23 cellular contexts compared by ENCODE assay signal in genomic region chr7:22791204-22792158, GRCh38. TPM values are rescaled to one million over a fixed set of nuclear protein-coding genes. Genes with fewer than 3 reads are reported as not detected.
DNase-seq lines count a peak whose midpoint lies in the region; ATAC-seq, FAIRE-seq and TF ChIP-seq lines count a peak whose summit lies in the region.
"Had no signal": no experiment of that assay in that cellular context is flagged by ENCODE, and none has a peak within 500 bp of the region (broad histone marks: within the 10 kb centered on the region; RNA-seq: fewer than 3 reads in every experiment).

No MANE protein-coding gene starts in this region.

- no peak overlapping the region for H2AFZ ChIP-seq in HepG2 (ENCODE audit: low read length)

- H3K36me3 ChIP-seq in HepG2 (replicated peaks in 1 of 2; ENCODE audit: control insufficient read depth in 1 of 2, insufficient read depth in 2 of 2, low read length in 2 of 2) (no peaks in the 10 kb centered on the region), right lobe of liver (no peaks in the 10 kb centered on the region)
- H3K36me3 ChIP-seq: thoracic aorta had no signal

- intact Hi-C loops in HepG2 (cut with micrococcal nuclease; ENCODE audit: unreplicated experiment) (no loop called here), right lobe of liver (cut with DNase I) (no loop called here)

- 60% methylated on average over 4 of the region's 4 CpGs for WGBS in HepG2 (ENCODE audit: low lambda C conversion rate)
- WGBS in right lobe of liver (ENCODE audit: insufficient coverage, low coverage, low lambda C conversion rate, missing lambda C conversion rate), result 44% methylated on average over 4 of the region's 4 CpGs

- H3K27ac Mint-ChIP-seq in activated CD4-positive, alpha-beta T cell treated with anti-CD3 and anti-CD28 coated beads, Interleukin-2, amount 10 ng/mL, durations not matched to agents 7 days and 5 days, result no peak overlapping the region
- H3K27ac Mint-ChIP-seq: activated naive CD4-positive, alpha-beta T cell treated with anti-CD3 and anti-CD28 coated beads, Interleukin-2, amount 50 U/mL, for 72 hours; activated T-cell treated with anti-CD3 and anti-CD28 coated beads, Interleukin-2, amount 50 U/mL, for 24 hours; CD4-positive, alpha-beta memory T cell had no signal

- in situ Hi-C loops in HepG2 (cut with HindIII; ENCODE audit: extremely low pct_ligation_motif_present, low pct_unique_long_range_greater_than_20kb) (no loop called here), SK-MEL-5 (cut with HindIII; ENCODE audit: low pct_unique_long_range_greater_than_20kb, low sequenced_read_pairs) (no loop called here)

- H3K27me3 Mint-ChIP-seq in activated CD4-positive, alpha-beta T cell treated with anti-CD3 and anti-CD28 coated beads, Interleukin-2, amount 10 ng/mL, durations not matched to agents 7 days and 5 days, result peaks cover 5% of the 10 kb centered on the region
- H3K27me3 Mint-ChIP-seq: activated T-cell treated with anti-CD3 and anti-CD28 coated beads, Interleukin-2, amount 50 U/mL, for 24 hours; CD4-positive, alpha-beta memory T cell had no signal

- ATAC-seq in HepG2 (no peak; the same call in 2 of the 3 replicates), right lobe of liver (no peak), HG02642 (IDR thresholded peaks at IDR 0.05; ENCODE audit: poor library complexity, unreplicated experiment) (no peak)
- ATAC-seq: activated naive CD4-positive, alpha-beta T cell treated with anti-CD3 and anti-CD28 coated beads, Interleukin-2, amount 50 U/mL, for 72 hours; GM12878; sciatic nerve had no signal

- no peak for TF ChIP-seq POLR2A in HepG2 (IDR thresholded peaks at IDR 0.05; ENCODE audit: insufficient read depth in 1 of 2, low read depth in 2 of 2, low read length in 2 of 2)
- no peak for TF ChIP-seq POLR2A in right lobe of liver (IDR thresholded peaks at IDR 0.05)

- no peak overlapping the region for H3K9ac ChIP-seq in HepG2 (ENCODE audit: insufficient read depth, low read depth, low read length)

- CTCF ChIA-PET in HepG2 (lab: Yijun Ruan, JAX; ENCODE audit: low intra/inter-chr PET ratio, low total read pairs), result no interaction called here
- CTCF ChIA-PET in activated CD4-positive, alpha-beta T cell treated with anti-CD3 and anti-CD28 coated beads, Interleukin-2, amount 10 ng/mL, durations not matched to agents 7 days and 5 days (lab: Charles Lee), result interaction anchor here (0.7 kb wide), 1 partner anchor 524 kb away, joined by 5 read pairs; no protein-coding TSS in a partner anchor

- H3K4me3 ChIP-seq in HepG2 (replicated peaks in 1 of 3; ENCODE audit: insufficient read depth in 1 of 3, low read depth in 2 of 3, low read length in 3 of 3), result no peak overlapping the region
- H3K4me3 ChIP-seq in right lobe of liver, result no peak overlapping the region
- no peak overlapping the region for H3K4me3 ChIP-seq in fibroblast of pulmonary artery (replicated peaks; ENCODE audit: low read depth, low read length)
- H3K4me3 ChIP-seq: GM12878, thoracic aorta had no signal

- no peak for FAIRE-seq in HepG2 (lab: Jason Lieb, UNC)
- FAIRE-seq: GM12878, islet of Langerhans had no signal

- DNase-seq in HepG2 (ENCODE audit: low spot score) (no peak), right lobe of liver (no peak), SK-MEL-5 (ENCODE audit: low read depth, low spot score) (peak; percentile 95), fibroblast of pulmonary artery (ENCODE audit: low read depth) (peak; percentile 22), NCI-H524 (lab: John Stamatoyannopoulos, UW) (no peak), Ammon's horn (ENCODE audit: low spot score) (no peak)
- no peak for DNase-seq in activated CD4-positive, alpha-beta T cell treated with anti-CD3 and anti-CD28 coated beads, Interleukin-2, amount 10 ng/mL, durations not matched to agents 7 days and 5 days
- DNase-seq: 8988T; activated T-cell treated with anti-CD3 and anti-CD28 coated beads, Interleukin-2, amount 50 U/mL, for 24 hours; caudate nucleus; CD4-positive, alpha-beta memory T cell; H7; NCI-H1105; nucleus accumbens; SIG-M5; stimulated activated CD8-positive, alpha-beta memory T cell treated with anti-CD3 and anti-CD28 coated beads, Interleukin-4, amount 100 ng/mL, for 48 hours; T1000 had no signal

- no peaks in the 10 kb centered on the region for H3K79me2 ChIP-seq in HepG2 (ENCODE audit: insufficient read depth, low read length)

- H3K9me3 Mint-ChIP-seq in activated CD4-positive, alpha-beta T cell treated with anti-CD3 and anti-CD28 coated beads, Interleukin-2, amount 10 ng/mL, durations not matched to agents 7 days and 5 days, result no peaks in the 10 kb centered on the region
- H3K9me3 Mint-ChIP-seq: activated naive CD4-positive, alpha-beta T cell treated with anti-CD3 and anti-CD28 coated beads, Interleukin-2, amount 50 U/mL, for 72 hours; activated T-cell treated with anti-CD3 and anti-CD28 coated beads, Interleukin-2, amount 50 U/mL, for 24 hours had no signal

- H3K27ac ChIP-seq in HepG2 (ENCODE audit: extremely low read length, insufficient read depth, low read length), result no peak overlapping the region
- no peak overlapping the region for H3K27ac ChIP-seq in right lobe of liver
- H3K27ac ChIP-seq: thoracic aorta had no signal

- no peak overlapping the region for H3K4me2 ChIP-seq in HepG2 (ENCODE audit: low read depth, low read length)

- H3K4me3 Mint-ChIP-seq in activated CD4-positive, alpha-beta T cell treated with anti-CD3 and anti-CD28 coated beads, Interleukin-2, amount 10 ng/mL, durations not matched to agents 7 days and 5 days, result no peak overlapping the region
- H3K4me3 Mint-ChIP-seq: activated T-cell treated with anti-CD3 and anti-CD28 coated beads, Interleukin-2, amount 50 U/mL, for 24 hours had no signal

- H3K36me3 Mint-ChIP-seq in activated CD4-positive, alpha-beta T cell treated with anti-CD3 and anti-CD28 coated beads, Interleukin-2, amount 10 ng/mL, durations not matched to agents 7 days and 5 days (ENCODE audit: low read depth), result no peaks in the 10 kb centered on the region
- H3K36me3 Mint-ChIP-seq: activated naive CD4-positive, alpha-beta T cell treated with anti-CD3 and anti-CD28 coated beads, Interleukin-2, amount 50 U/mL, for 72 hours; CD4-positive, alpha-beta memory T cell had no signal

- BruUV-seq in HepG2 (replicated peaks; lab: Mats Ljungman, UMichigan), result no TSS peak

- POLR2A ChIA-PET in HepG2 (lab: Yijun Ruan, JAX), result no interaction called here
- POLR2A ChIA-PET in activated CD4-positive, alpha-beta T cell treated with anti-CD3 and anti-CD28 coated beads, Interleukin-2, amount 10 ng/mL, durations not matched to agents 7 days and 5 days (lab: Charles Lee), result no interaction called here

- H3K9me3 ChIP-seq in HepG2 (ENCODE audit: low read length) (no peaks in the 10 kb centered on the region), right lobe of liver (no peaks in the 10 kb centered on the region)
- H3K9me3 ChIP-seq: thoracic aorta had no signal

- TF ChIP-seq EP300 in HepG2 (IDR thresholded peaks at IDR 0.05; ENCODE audit: low read depth in 2 of 2, low read length in 2 of 2) (no peak), HepG2 (CRISPR knock-in tag; IDR thresholded peaks at IDR 0.05; ENCODE audit: borderline replicate concordance) (no peak)

- TF ChIP-seq CTCF in HepG2 (CRISPR knock-in tag; IDR thresholded peaks at IDR 0.05) (no peak), right lobe of liver (IDR thresholded peaks at IDR 0.05) (no peak), fibroblast of pulmonary artery (IDR thresholded peaks at IDR 0.05; ENCODE audit: low read length, missing control alignments) (no peak)

- H3K4me1 Mint-ChIP-seq in activated CD4-positive, alpha-beta T cell treated with anti-CD3 and anti-CD28 coated beads, Interleukin-2, amount 10 ng/mL, durations not matched to agents 7 days and 5 days, result no peaks in the 10 kb centered on the region
- H3K4me1 Mint-ChIP-seq: CD4-positive, alpha-beta memory T cell had no signal

- no peaks in the 10 kb centered on the region for H4K20me1 ChIP-seq in HepG2 (ENCODE audit: insufficient read depth, low read length)

- peaks cover 55% of the 10 kb centered on the region for H3K4me1 ChIP-seq in HepG2 (ENCODE audit: insufficient read depth, low read length)
- peaks cover 0 to 3% (median 2%) of the 10 kb centered on the region in 4 donors for H3K4me1 ChIP-seq in right lobe of liver

- H3K27me3 ChIP-seq in HepG2 (ENCODE audit: control insufficient read depth in 1 of 2, insufficient read depth in 2 of 2, low read length in 2 of 2), result no peaks in the 10 kb centered on the region
- H3K27me3 ChIP-seq in right lobe of liver, result no peaks in the 10 kb centered on the region

- no peak for TF ChIP-seq RAD21 in HepG2 (CRISPR knock-in tag; IDR thresholded peaks at IDR 0.05)

TF ChIP-seq in HepG2, 621 proteins besides CTCF, POLR2A, EP300 and RAD21 (continues in another document):
- peak; percentile 32; the same call in 1 of the 2 replicates for TF ChIP-seq RARA (CRISPR knock-in tag; IDR thresholded peaks at IDR 0.05)

RNA-seq across cellular contexts. Expression of gene TOMM7, which starts 31.2 kb away (rescaled TPM):
- total RNA-seq in HepG2 (2016; rRNA removed; fragmentation: Illumina TruSeq; extraction: Trizol) (251 and 352 TPM in 2 replicates), right lobe of liver (100 to 1,000 TPM in 3 of 6 experiments, 10 to 100 TPM in 3; 25.9 to 180 (median 102) TPM)
- total RNA-seq in HepG2 (2016; cell fraction: cytosol; rRNA removed; fragmentation: Illumina TruSeq; extraction: Trizol; ENCODE audit: low read depth), result 240 and 298 TPM in 2 replicates
- 254 and 324 TPM in 2 replicates for total RNA-seq in HepG2 (2016; cell fraction: insoluble cytoplasmic fraction; rRNA removed; fragmentation: Illumina TruSeq; extraction: Trizol)
- total RNA-seq in HepG2 (2016; cell fraction: membrane; rRNA removed; fragmentation: Illumina TruSeq; extraction: Trizol), result 330 and 358 TPM in 2 replicates
- 87.9 and 93.9 TPM in 2 replicates for total RNA-seq in HepG2 (2016; cell fraction: nucleus; rRNA removed; fragmentation: Illumina TruSeq; extraction: Trizol)
- polyA plus RNA-seq in HepG2 (2011; rRNA removed), result 328 and 369 TPM in 2 replicates
- 127 and 129 TPM in 2 replicates for polyA plus RNA-seq in HepG2 (2011; cell fraction: cytosol; rRNA removed)
- polyA plus RNA-seq in HepG2 (2011; cell fraction: nucleus; rRNA removed), result 34.6 and 47.7 TPM in 2 replicates
- 309 and 319 TPM in 2 replicates for polyA plus RNA-seq in HepG2 (2012)
- 336 and 479 TPM in 2 replicates for polyA plus RNA-seq in HepG2 (2016; cell fraction: cytosol; fragmentation: Illumina TruSeq; extraction: Trizol; ENCODE audit: low read depth)
- 318 and 360 TPM in 2 replicates for polyA plus RNA-seq in HepG2 (2016; cell fraction: insoluble cytoplasmic fraction; fragmentation: Illumina TruSeq; extraction: Trizol; ENCODE audit: low read depth)
- polyA plus RNA-seq in HepG2 (2016; cell fraction: membrane; fragmentation: Illumina TruSeq; extraction: Trizol; ENCODE audit: low read depth), result 372 and 511 TPM in 2 replicates
- 176 and 184 TPM in 2 replicates for polyA plus RNA-seq in HepG2 (2016; cell fraction: nucleus; fragmentation: Illumina TruSeq; extraction: Trizol; ENCODE audit: insufficient read depth, low read depth)
- 115 and 385 TPM in 2 replicates for polyA minus RNA-seq in HepG2 (2011; rRNA and poly(A)+ RNA removed; ENCODE audit: low replicate concordance)
- 16.5 and 34.8 TPM in 2 replicates for polyA minus RNA-seq in HepG2 (2011; cell fraction: cytosol; rRNA and poly(A)+ RNA removed)
- 30.5 and 32.2 TPM in 2 replicates for polyA minus RNA-seq in HepG2 (2011; cell fraction: nucleus; rRNA and poly(A)+ RNA removed)
- total RNA-seq in SK-MEL-5 (2014; rRNA removed; shearing (Covaris generic)), result 1,169 and 1,313 TPM in 2 replicates
- 830 and 1,137 TPM in 2 replicates for polyA plus RNA-seq in SK-MEL-5 (2015; cell fraction: cytosol; rRNA removed)
- polyA plus RNA-seq in SK-MEL-5 (2015; cell fraction: nucleus; rRNA removed), result 151 and 186 TPM in 2 replicates
- 100 to 1,000 TPM; 188 to 288 TPM for total RNA-seq in activated CD4-positive, alpha-beta T cell treated with anti-CD3 and anti-CD28 coated beads, Interleukin-2, amount 10 ng/mL, durations not matched to agents 7 days and 5 days

Comparison
In these comparisons a context has a peak if more than half of its experiments do, and no peak if none do; other contexts are left out.
1. DNase-seq: peak in SK-MEL-5 (single experiment) and fibroblast of pulmonary artery (single experiment); none in HepG2 (single experiment), right lobe of liver (0 of 3), NCI-H524 (0 of 2), activated CD4-positive, alpha-beta T cell treated with anti-CD3 and anti-CD28 coated beads, Interleukin-2, amount 10 ng/mL, durations not matched to agents 7 days and 5 days (single experiment) and Ammon's horn (single experiment).